ENCODE assay signal across 17 cellular contexts in genomic region chr4:63232058-63232457, GRCh38.
DNase-seq lines count a peak whose midpoint lies in the region; ATAC-seq and TF ChIP-seq lines count a peak whose summit lies in the region.
"Had no signal": no experiment of that assay in that cellular context is flagged by ENCODE, and none has a peak within 500 bp of the region (broad histone marks: within the 10 kb centered on the region; RNA-seq: fewer than 3 reads in every experiment).

No MANE protein-coding gene starts in this region.

- H3K4me2 ChIP-seq in PC-3 (ENCODE audit: low read length), result no peak overlapping the region
- H3K4me2 ChIP-seq: BLaER1 had no signal

- intact Hi-C loops in MCF 10A (cut with micrococcal nuclease) (no loop called here), breast epithelium (cut with DNase I; ENCODE audit: low total_unique reads) (no loop called here), PC-3 (cut with micrococcal nuclease) (no loop called here)

- H3K4me1 Mint-ChIP-seq in MCF 10A (ENCODE audit: insufficient read depth, unreplicated experiment), result no peaks in the 10 kb centered on the region
- no peaks in the 10 kb centered on the region for H3K4me1 Mint-ChIP-seq in natural killer cell treated with Interleukin-12 subunit alpha and Interleukin-12 subunit beta and Interleukin-15 and Interleukin-18, amount 100 ng/mL, for 72 hours (ENCODE audit: low read depth in 2 of 2)
- H3K4me1 Mint-ChIP-seq: CD14-positive monocyte; CD4-positive, alpha-beta memory T cell; CD4-positive, CD25-positive, alpha-beta regulatory T cell; CD8-positive, alpha-beta memory T cell had no signal

- POLR2A ChIA-PET in MCF 10A (lab: Yijun Ruan, JAX) (interaction anchor here (0.7 kb wide), 1 partner anchor 332 kb away, joined by 3 read pairs; no protein-coding TSS in a partner anchor), PC-3 (lab: Charles Lee; ENCODE audit: unreplicated experiment) (no interaction called here)

- peaks cover 16% of the 10 kb centered on the region for H3K9me3 Mint-ChIP-seq in MCF 10A (ENCODE audit: unreplicated experiment)
- peaks cover 13% of the 10 kb centered on the region for H3K9me3 Mint-ChIP-seq in natural killer cell treated with Interleukin-12 subunit alpha and Interleukin-12 subunit beta and Interleukin-15 and Interleukin-18, amount 100 ng/mL, for 72 hours

- no peak for TF ChIP-seq CTCF in MCF 10A (IDR thresholded peaks at IDR 0.05; ENCODE audit: unreplicated experiment)
- no peak for TF ChIP-seq CTCF in breast epithelium (IDR thresholded peaks at IDR 0.05)
- no peak for TF ChIP-seq CTCF in PC-3 (conservative IDR thresholded peaks at IDR 0.05; ENCODE audit: low read depth, low read length)

- CTCF ChIA-PET in MCF 10A (lab: Yijun Ruan, JAX), result no interaction called here
- CTCF ChIA-PET in PC-3 (lab: Charles Lee), result no interaction called here

- H2AFZ ChIP-seq in PC-3 (ENCODE audit: low read length), result no peak overlapping the region

- H3K27ac ChIP-seq in breast epithelium, result no peak overlapping the region
- no peak overlapping the region for H3K27ac ChIP-seq in PC-3 (ENCODE audit: low read length)
- H3K27ac ChIP-seq: BLaER1 had no signal

- no peaks in the 10 kb centered on the region for H3K4me1 ChIP-seq in breast epithelium
- no peaks in the 10 kb centered on the region for H3K4me1 ChIP-seq in PC-3 (ENCODE audit: insufficient read depth, low read length)
- H3K4me1 ChIP-seq: BE2C, BLaER1 had no signal

- no peak overlapping the region for H3K27ac Mint-ChIP-seq in MCF 10A (ENCODE audit: low read depth, unreplicated experiment)
- H3K27ac Mint-ChIP-seq in natural killer cell treated with Interleukin-12 subunit alpha and Interleukin-12 subunit beta and Interleukin-15 and Interleukin-18, amount 100 ng/mL, for 72 hours, result no peak overlapping the region
- H3K27ac Mint-ChIP-seq: CD14-positive monocyte; CD4-positive, alpha-beta memory T cell; CD4-positive, CD25-positive, alpha-beta regulatory T cell; CD8-positive, alpha-beta memory T cell had no signal

- H3K27me3 Mint-ChIP-seq in MCF 10A (ENCODE audit: insufficient read depth, unreplicated experiment), result no peaks in the 10 kb centered on the region
- no peaks in the 10 kb centered on the region for H3K27me3 Mint-ChIP-seq in natural killer cell treated with Interleukin-12 subunit alpha and Interleukin-12 subunit beta and Interleukin-15 and Interleukin-18, amount 100 ng/mL, for 72 hours
- H3K27me3 Mint-ChIP-seq: CD4-positive, alpha-beta memory T cell; CD4-positive, CD25-positive, alpha-beta regulatory T cell; CD8-positive, alpha-beta memory T cell had no signal

- no peaks in the 10 kb centered on the region for H3F3A ChIP-seq in PC-3 (ENCODE audit: low read length, unreplicated experiment)

- H3K27me3 ChIP-seq in breast epithelium (no peaks in the 10 kb centered on the region), PC-3 (ENCODE audit: low read length) (no peaks in the 10 kb centered on the region)
- H3K27me3 ChIP-seq: BE2C, BLaER1 had no signal

- no peak for TF ChIP-seq POLR2A in breast epithelium (IDR thresholded peaks at IDR 0.05)

- no peaks in the 10 kb centered on the region for H3K36me3 Mint-ChIP-seq in MCF 10A (ENCODE audit: insufficient read depth, unreplicated experiment)
- H3K36me3 Mint-ChIP-seq in natural killer cell treated with Interleukin-12 subunit alpha and Interleukin-12 subunit beta and Interleukin-15 and Interleukin-18, amount 100 ng/mL, for 72 hours, result no peaks in the 10 kb centered on the region
- H3K36me3 Mint-ChIP-seq: CD14-positive monocyte; CD4-positive, alpha-beta memory T cell; CD4-positive, CD25-positive, alpha-beta regulatory T cell; CD8-positive, alpha-beta memory T cell had no signal

- no peak overlapping the region for H3K4me3 ChIP-seq in breast epithelium
- H3K4me3 ChIP-seq in PC-3 (ENCODE audit: low read length), result no peak overlapping the region
- H3K4me3 ChIP-seq: BLaER1 had no signal

- H3K79me2 ChIP-seq in PC-3 (ENCODE audit: low read length), result no peaks in the 10 kb centered on the region

- no peaks in the 10 kb centered on the region for H3K9me2 ChIP-seq in PC-3 (replicated peaks; ENCODE audit: low read length)

- H3K9ac ChIP-seq in PC-3 (ENCODE audit: low read length), result no peak overlapping the region
- H3K9ac ChIP-seq: BLaER1 had no signal

- DNase-seq in MCF 10A (ENCODE audit: unreplicated experiment) (peak; percentile 16), breast epithelium (ENCODE audit: low spot score in 2 of 2) (no peak), PC-3 (no peak), D341Med (ENCODE audit: low spot score) (no peak)
- no peak for DNase-seq in natural killer cell treated with Interleukin-12 subunit alpha and Interleukin-12 subunit beta and Interleukin-15 and Interleukin-18, amount 100 ng/mL, for 72 hours (ENCODE audit: low spot score)
- DNase-seq: 8988T; ACHN; BE2C; C1 segment of cervical spinal cord; CD4-positive, alpha-beta memory T cell; CD4-positive, CD25-positive, alpha-beta regulatory T cell; CD8-positive, alpha-beta memory T cell; COR-L47; DMS79 treated with DMSO at 0.1 percent for 48 hours; GF-D8 had no signal

- H3K4me3 Mint-ChIP-seq in MCF 10A (ENCODE audit: unreplicated experiment), result no peak overlapping the region
- H3K4me3 Mint-ChIP-seq in natural killer cell treated with Interleukin-12 subunit alpha and Interleukin-12 subunit beta and Interleukin-15 and Interleukin-18, amount 100 ng/mL, for 72 hours, result no peak overlapping the region
- H3K4me3 Mint-ChIP-seq: CD14-positive monocyte; CD4-positive, alpha-beta memory T cell; CD4-positive, CD25-positive, alpha-beta regulatory T cell; CD8-positive, alpha-beta memory T cell had no signal

- H3K9me3 ChIP-seq in breast epithelium, result peaks cover 0 to 3% of the 10 kb centered on the region in 2 donors
- H3K9me3 ChIP-seq in PC-3 (ENCODE audit: low read length), result no peaks in the 10 kb centered on the region
- H3K9me3 ChIP-seq: BE2C, BLaER1 had no signal

- H4K20me1 ChIP-seq in PC-3 (ENCODE audit: low read length), result no peaks in the 10 kb centered on the region; the same call in 1 of the 2 replicates
- H4K20me1 ChIP-seq: BLaER1 had no signal

- H3K36me3 ChIP-seq in breast epithelium (no peaks in the 10 kb centered on the region), PC-3 (ENCODE audit: low read depth, low read length) (no peaks in the 10 kb centered on the region)
- H3K36me3 ChIP-seq: BE2C, BLaER1 had no signal

- peak; percentile 78 for ATAC-seq in PC-3
- ATAC-seq in natural killer cell treated with Interleukin-12 subunit alpha and Interleukin-12 subunit beta and Interleukin-15 and Interleukin-18, amount 100 ng/mL, for 72 hours, result no peak

- no TSS peak for BruUV-seq in MCF 10A (replicated peaks; lab: Mats Ljungman, UMichigan)
- no TSS peak for BruUV-seq in PC-3 (replicated peaks; lab: Mats Ljungman, UMichigan)
